17 cellular contexts compared by ENCODE assay signal in the genomic region with DNA sequence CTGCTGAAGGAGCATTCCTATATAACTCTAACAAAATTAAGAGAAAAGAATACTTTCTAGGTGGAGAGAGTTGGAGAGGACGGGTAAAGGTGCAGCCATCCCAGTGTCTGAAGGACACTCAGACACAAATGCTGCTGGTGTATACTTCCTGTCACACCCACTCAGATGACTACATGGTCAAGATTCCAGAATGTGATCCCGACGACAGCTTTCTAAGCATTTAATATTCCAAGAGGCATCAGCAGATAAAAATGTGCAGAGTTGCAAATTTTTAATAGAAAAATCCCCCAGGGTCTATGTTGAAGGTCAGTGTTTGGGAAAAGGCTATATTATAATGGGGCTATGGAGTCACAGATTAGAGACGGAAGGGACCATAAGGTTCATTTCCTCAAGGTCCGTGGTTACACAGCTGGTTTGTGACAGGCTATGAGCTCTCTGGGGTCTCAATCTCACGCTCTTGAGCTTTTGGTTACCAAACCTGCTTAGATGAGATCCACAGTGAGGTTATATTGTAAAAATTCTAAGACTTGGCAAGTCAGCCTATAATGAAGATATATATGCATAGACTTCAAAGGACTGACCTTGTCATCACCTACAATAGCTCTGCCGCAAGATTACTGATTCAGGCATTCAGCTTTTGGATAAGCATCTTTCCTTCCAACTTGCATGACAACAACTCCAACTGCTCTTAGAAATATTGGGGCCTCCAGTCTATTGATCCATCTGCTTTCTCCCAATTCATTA. TPM values are rescaled to one million over a fixed set of nuclear protein-coding genes. Genes with fewer than 3 reads are reported as not detected.
DNase-seq lines count a peak whose midpoint lies in the region; ATAC-seq and TF ChIP-seq lines count a peak whose summit lies in the region.
"Had no signal": no experiment of that assay in that cellular context is flagged by ENCODE, and none has a peak within 500 bp of the region (broad histone marks: within the 10 kb centered on the region; RNA-seq: fewer than 3 reads in every experiment).

No MANE protein-coding gene starts in this region.

- H3K4me1 Mint-ChIP-seq in endodermal cell (peaks cover 59% of the 10 kb centered on the region), progenitor cell of endocrine pancreas (ENCODE audit: low read depth) (peaks cover 42% of the 10 kb centered on the region)
- H3K4me1 Mint-ChIP-seq in activated T-cell treated with anti-CD3 and anti-CD28 coated beads, Interleukin-2, amount 50 U/mL, for 4 hours (ENCODE audit: low read depth): peaks cover 2% of the 10 kb centered on the region
- H3K4me1 Mint-ChIP-seq: stimulated activated naive CD8-positive, alpha-beta T cell treated with anti-CD3 and anti-CD28 coated beads, Interleukin-15, amount 100 ng/mL, for 72 hours had no signal

- intact Hi-C loops in prostate gland (cut with DNase I): no loop called here

- H3K27me3 ChIP-seq in NT2/D1 (ENCODE audit: insufficient read depth, insufficient read length): no peaks in the 10 kb centered on the region
- H3K27me3 ChIP-seq in endodermal cell (ENCODE audit: control insufficient read depth, insufficient read depth, low read length, poor library complexity, severe bottlenecking): no peaks in the 10 kb centered on the region
- no peaks in the 10 kb centered on the region for H3K27me3 ChIP-seq in prostate gland (replicated peaks; ENCODE audit: insufficient read depth)

- peak overlapping the region; percentile 13 for H3K9ac ChIP-seq in NT2/D1 (ENCODE audit: insufficient read length, low read depth)
- peak overlapping the region; percentile 28 for H3K9ac ChIP-seq in endodermal cell (ENCODE audit: extremely low read depth, low read length, poor library complexity, severe bottlenecking)

- H3K36me3 ChIP-seq in NT2/D1 (ENCODE audit: insufficient read depth, insufficient read length, low read length) (peaks cover 4% of the 10 kb centered on the region), endodermal cell (ENCODE audit: control insufficient read depth, insufficient read depth, low read length) (no peaks in the 10 kb centered on the region), prostate gland (no peaks in the 10 kb centered on the region)
- H3K36me3 ChIP-seq: BE2C, WERI-Rb-1 had no signal

- H3K4me3 ChIP-seq in NT2/D1 (ENCODE audit: insufficient read length, low read depth) (peak overlapping the region; percentile 9), endodermal cell (ENCODE audit: low read length) (peak overlapping the region; percentile 74), prostate gland (no peak overlapping the region)
- H3K4me3 ChIP-seq: GM12878, lung had no signal

- ATAC-seq in activated T-cell treated with anti-CD3 and anti-CD28 coated beads, Interleukin-2, amount 50 U/mL, for 4 hours: no peak
- ATAC-seq: GM12878; SK-N-SH treated with all-trans-retinoic acid at 6 μM for 48 hours; stimulated activated naive CD8-positive, alpha-beta T cell treated with anti-CD3 and anti-CD28 coated beads, Interleukin-15, amount 100 ng/mL, for 72 hours had no signal

- WGBS in endodermal cell (ENCODE audit: insufficient coverage in 1 of 2, insufficient read length in 1 of 2), 2 experiments: 84 to 89% methylated on average over 5 to 7 of the region's 7 CpGs
- WGBS in prostate gland: 74% methylated on average over 7 of the region's 7 CpGs

- H3K27ac Mint-ChIP-seq in endodermal cell (peak overlapping the region; percentile 84), progenitor cell of endocrine pancreas (peak overlapping the region; percentile 82)
- H3K27ac Mint-ChIP-seq: stimulated activated naive CD8-positive, alpha-beta T cell treated with anti-CD3 and anti-CD28 coated beads, Interleukin-15, amount 100 ng/mL, for 72 hours had no signal

- H3K36me3 Mint-ChIP-seq in endodermal cell (ENCODE audit: low read depth) (peaks cover 5% of the 10 kb centered on the region), progenitor cell of endocrine pancreas (ENCODE audit: insufficient read depth) (no peaks in the 10 kb centered on the region)
- peaks cover 5% of the 10 kb centered on the region for H3K36me3 Mint-ChIP-seq in activated T-cell treated with anti-CD3 and anti-CD28 coated beads, Interleukin-2, amount 50 U/mL, for 4 hours (ENCODE audit: insufficient read depth)

- no peak for TF ChIP-seq CTCF in endodermal cell (conservative IDR thresholded peaks at IDR 0.05)
- TF ChIP-seq CTCF in progenitor cell of endocrine pancreas (IDR thresholded peaks at IDR 0.05; ENCODE audit: unreplicated experiment): no peak
- no peak for TF ChIP-seq CTCF in prostate gland (IDR thresholded peaks at IDR 0.05)

- H3K4me3 Mint-ChIP-seq in endodermal cell (peak overlapping the region; percentile 55), progenitor cell of endocrine pancreas (ENCODE audit: low read depth) (no peak overlapping the region)
- no peak overlapping the region for H3K4me3 Mint-ChIP-seq in activated T-cell treated with anti-CD3 and anti-CD28 coated beads, Interleukin-2, amount 50 U/mL, for 4 hours
- H3K4me3 Mint-ChIP-seq: stimulated activated naive CD8-positive, alpha-beta T cell treated with anti-CD3 and anti-CD28 coated beads, Interleukin-15, amount 100 ng/mL, for 72 hours had no signal

- H3K9me3 ChIP-seq in NT2/D1 (ENCODE audit: insufficient read depth, low read length): no peaks in the 10 kb centered on the region
- H3K9me3 ChIP-seq in endodermal cell (ENCODE audit: control insufficient read depth, low read length): no peaks in the 10 kb centered on the region
- no peaks in the 10 kb centered on the region for H3K9me3 ChIP-seq in prostate gland
- H3K9me3 ChIP-seq: BE2C had no signal

- DNase-seq in Daoy (ENCODE audit: low read depth): peak; percentile 30
- no peak for DNase-seq in NT2/D1 (ENCODE audit: low read depth, low spot score)
- DNase-seq in endodermal cell: peak; percentile 37
- no peak for DNase-seq in progenitor cell of endocrine pancreas (ENCODE audit: low spot score, unreplicated experiment)
- no peak for DNase-seq in activated T-cell treated with anti-CD3 and anti-CD28 coated beads, Interleukin-2, amount 50 U/mL, for 4 hours
- no peak for DNase-seq in GM19240 (ENCODE audit: insufficient read length, low spot score)
- DNase-seq in prostate gland (ENCODE audit: low spot score): no peak
- DNase-seq in NCI-H2171 treated with DMSO at 0.1 percent for 48 hours (lab: John Stamatoyannopoulos, UW): no peak
- DNase-seq: activated effector memory CD4-positive, alpha-beta T cell treated with anti-CD3 and anti-CD28 coated beads, Interleukin-2, amount 50 U/mL, for 16 hours; BE2C; DMS79 treated with DMSO at 0.1 percent for 48 hours; NCI-H2171; stimulated activated naive CD8-positive, alpha-beta T cell treated with anti-CD3 and anti-CD28 coated beads, Interleukin-15, amount 100 ng/mL, for 72 hours; WERI-Rb-1 had no signal

- H3K9me3 Mint-ChIP-seq in endodermal cell (no peaks in the 10 kb centered on the region), progenitor cell of endocrine pancreas (ENCODE audit: low read depth) (no peaks in the 10 kb centered on the region)
- H3K9me3 Mint-ChIP-seq in activated T-cell treated with anti-CD3 and anti-CD28 coated beads, Interleukin-2, amount 50 U/mL, for 4 hours: no peaks in the 10 kb centered on the region

- H3K4me1 ChIP-seq in NT2/D1 (ENCODE audit: insufficient read depth, insufficient read length): peaks cover 3% of the 10 kb centered on the region
- peaks cover 13% of the 10 kb centered on the region for H3K4me1 ChIP-seq in endodermal cell (ENCODE audit: control insufficient read depth, insufficient read depth, low read length)
- no peaks in the 10 kb centered on the region for H3K4me1 ChIP-seq in prostate gland (replicated peaks)
- H3K4me1 ChIP-seq: BE2C had no signal

- H3K27me3 Mint-ChIP-seq in endodermal cell (ENCODE audit: insufficient read depth) (no peaks in the 10 kb centered on the region), progenitor cell of endocrine pancreas (no peaks in the 10 kb centered on the region)
- no peaks in the 10 kb centered on the region for H3K27me3 Mint-ChIP-seq in activated T-cell treated with anti-CD3 and anti-CD28 coated beads, Interleukin-2, amount 50 U/mL, for 4 hours (ENCODE audit: low read depth)
- H3K27me3 Mint-ChIP-seq: stimulated activated naive CD8-positive, alpha-beta T cell treated with anti-CD3 and anti-CD28 coated beads, Interleukin-15, amount 100 ng/mL, for 72 hours had no signal

- H3K27ac ChIP-seq in endodermal cell (ENCODE audit: low read depth, low read length) (no peak overlapping the region), prostate gland (no peak overlapping the region)
- H3K27ac ChIP-seq: WERI-Rb-1 had no signal

- TF ChIP-seq POLR2A in prostate gland (IDR thresholded peaks at IDR 0.05): no peak

RNA-seq across cellular contexts. Expression of gene ZNF281, which starts 35.1 kb away (rescaled TPM):
- total RNA-seq in Daoy (2014; rRNA removed; shearing (Covaris generic)): 11.8 and 14.3 TPM in 2 replicates
- total RNA-seq in endodermal cell: 10 to 100 TPM; 51.7 to 61.1 TPM
- 35.6 TPM for polyA plus RNA-seq in endodermal cell (2013, experiment 1 of 2)
- 33.7 TPM for polyA plus RNA-seq in endodermal cell (2013, experiment 2 of 2)
- 34.2 and 35.0 TPM in 2 replicates for total RNA-seq in progenitor cell of endocrine pancreas
- total RNA-seq in activated T-cell treated with anti-CD3 and anti-CD28 coated beads, Interleukin-2, amount 50 U/mL, for 4 hours: 10 to 100 TPM; 14.2 to 19.5 (median 19.3) TPM
- total RNA-seq in prostate gland: 10 to 100 TPM in 1 of 2 donors, 1 to 10 TPM in 1; 7.5 to 12.6 TPM

Comparison
In these comparisons a context has a peak if more than half of its experiments do, and no peak if none do; other contexts are left out.
1. DNase-seq: peak in Daoy (single experiment) and endodermal cell (single experiment); none in NT2/D1 (single experiment), progenitor cell of endocrine pancreas (single experiment), activated T-cell treated with anti-CD3 and anti-CD28 coated beads, Interleukin-2, amount 50 U/mL, for 4 hours (single experiment), GM19240 (single experiment), prostate gland (single experiment) and NCI-H2171 treated with DMSO at 0.1 percent for 48 hours (single experiment).
2. H3K4me3 ChIP-seq: peak in NT2/D1 (single experiment) and endodermal cell (single experiment); none in prostate gland (0 of 2).